23 cellular contexts compared by ENCODE assay signal in genomic region chr16:30820952-30821421, GRCh38.
"Had no signal": no experiment of that assay in that cellular context is flagged by ENCODE, and none has a peak within 500 bp of the region (broad histone marks: within the 10 kb centered on the region; RNA-seq: fewer than 3 reads in every experiment).

No MANE protein-coding gene starts in this region.

- H3K9me3 ChIP-seq: breast epithelium, esophagus muscularis mucosa, gastroesophageal sphincter, heart left ventricle, neutrophil, sigmoid colon, thyroid gland, vagina had no signal

- H3K9ac ChIP-seq: parathyroid adenoma had no signal

- H3K36me3 ChIP-seq: breast epithelium, esophagus muscularis mucosa, gastroesophageal sphincter, heart left ventricle, neutrophil, sigmoid colon, thyroid gland, vagina, WERI-Rb-1 had no signal

- H3K4me1 ChIP-seq: breast epithelium, esophagus muscularis mucosa, gastroesophageal sphincter, heart left ventricle, parathyroid adenoma, sigmoid colon, thyroid gland, vagina had no signal

- H3K4me3 ChIP-seq: breast epithelium, esophagus muscularis mucosa, gastroesophageal sphincter, heart left ventricle, sigmoid colon, thyroid gland, vagina had no signal

- H3K27me3 ChIP-seq: breast epithelium, esophagus muscularis mucosa, gastroesophageal sphincter, heart left ventricle, neutrophil, sigmoid colon, thyroid gland, vagina had no signal

- H3K79me2 ChIP-seq: parathyroid adenoma had no signal

- H2AFZ ChIP-seq: parathyroid adenoma had no signal

- H3K27ac ChIP-seq: breast epithelium, esophagus muscularis mucosa, gastroesophageal sphincter, heart left ventricle, neutrophil, parathyroid adenoma, sigmoid colon, thyroid gland, vagina, WERI-Rb-1 had no signal

- DNase-seq: activated CD4-positive, alpha-beta T cell treated with anti-CD3 and anti-CD28 coated beads for 1 hour; activated CD4-positive, alpha-beta T cell treated with anti-CD3 and anti-CD28 coated beads, Interleukin-2, amount 50 U/mL, for 4 hours; activated effector memory CD4-positive, alpha-beta T cell treated with anti-CD3 and anti-CD28 coated beads, Interleukin-2, amount 50 U/mL, for 16 hours; activated T-cell treated with anti-CD3 and anti-CD28 coated beads, Interleukin-2, amount 50 U/mL, for 72 hours; cerebellar nuclear complex; effector CD8-positive, alpha-beta T cell; heart left ventricle; kidney glomerular epithelial cell; left ventricle myocardium superior; mesenchymal stem cell; sigmoid colon; stimulated activated CD4-positive, alpha-beta T cell treated with anti-CD3 and anti-CD28 coated beads, Interleukin-4, amount 100 ng/mL, for 4 hours; stimulated activated naive B cell treated with anti-CD40 and anti-IgM and Interleukin-4, amounts not matched to agents 10 μg/mL and 1 μg/mL and 100 μg/mL, for 72 hours; thyroid gland; WERI-Rb-1 had no signal

- FAIRE-seq: astrocyte had no signal

- ATAC-seq: activated T-cell treated with anti-CD3 and anti-CD28 coated beads, Interleukin-2, amount 50 U/mL, for 72 hours; gastroesophageal sphincter; left ventricle myocardium superior; naive thymus-derived CD8-positive, alpha-beta T cell; stimulated activated naive B cell treated with anti-CD40 and anti-IgM and Interleukin-4, amounts not matched to agents 10 μg/mL and 1 μg/mL and 100 μg/mL, for 72 hours had no signal
